Comparison of ENCODE assay signal across 1 cellular context in the genomic region with DNA sequence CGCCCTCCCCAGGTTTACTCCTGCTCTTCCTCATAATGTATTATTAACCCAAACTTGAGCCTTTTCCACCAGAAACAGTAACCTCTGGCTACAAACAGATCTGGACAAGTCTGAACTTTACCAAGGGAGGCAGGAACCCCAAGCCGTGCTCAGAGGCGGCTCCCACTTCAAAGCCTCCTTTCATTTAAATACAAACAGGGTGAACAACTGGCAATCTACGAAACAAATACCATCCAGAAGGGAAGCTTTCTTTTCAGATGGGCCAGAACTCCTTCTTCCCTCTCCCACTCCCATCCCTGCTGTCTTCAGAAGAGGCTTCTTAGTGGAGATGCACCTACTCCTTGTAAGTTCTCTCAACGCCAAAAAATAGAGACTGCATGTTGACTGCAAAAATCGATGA.
TF ChIP-seq lines count a peak whose summit lies in the region.

No MANE protein-coding gene starts in this region.

TF ChIP-seq in WTC11, 78 proteins besides CTCF, POLR2A, EP300 and RAD21 (continued from another document):
- TF ChIP-seq PRDM15 (CRISPR knock-in tag; IDR thresholded peaks at IDR 0.05), result no peak
- TF ChIP-seq SMAD3 (CRISPR knock-in tag; IDR thresholded peaks at IDR 0.05; ENCODE audit: borderline replicate concordance), result no peak
- TF ChIP-seq ETV6 (CRISPR knock-in tag; IDR thresholded peaks at IDR 0.05), result no peak
